Comparison of ENCODE assay signal across 1 cellular context in genomic region chr11:78139422-78140391, GRCh38.
TF ChIP-seq lines count a peak whose summit lies in the region.

ALG8 (minus strand) TSS chr11:78139626; CDS start chr11:78139588, 38 bp downstream.

TF ChIP-seq in HepG2, 621 proteins besides CTCF, POLR2A, EP300 and RAD21 (continued from another document and continues in another):
- TF ChIP-seq ZNF318 (CRISPR knock-in tag; IDR thresholded peaks at IDR 0.05) (no peak), CHD4 (IDR thresholded peaks at IDR 0.05; ENCODE audit: borderline replicate concordance, low read length) (no peak), STAT6 (CRISPR knock-in tag; IDR thresholded peaks at IDR 0.05; ENCODE audit: borderline replicate concordance) (peak; percentile 70; the same call in 1 of the 2 replicates), DRAP1 (CRISPR knock-in tag; IDR thresholded peaks at IDR 0.05) (peak; percentile 96), DR1 (CRISPR knock-in tag; IDR thresholded peaks at IDR 0.05) (peak; percentile 90), ARID4A (CRISPR knock-in tag; IDR thresholded peaks at IDR 0.05; ENCODE audit: borderline replicate concordance) (peak; percentile 97), GATAD2A (CRISPR knock-in tag; IDR thresholded peaks at IDR 0.05) (peak; percentile 64), ZBTB40 (IDR thresholded peaks at IDR 0.05) (no peak), ZBTB40 (CRISPR knock-in tag; IDR thresholded peaks at IDR 0.05) (peak; percentile 86), ZNF639 (CRISPR knock-in tag; conservative IDR thresholded peaks at IDR 0.05) (peak; percentile 38; the same call in 1 of the 2 replicates), FOXA1 (IDR thresholded peaks at IDR 0.05) (no peak), FOXA1 (CRISPR knock-in tag; IDR thresholded peaks at IDR 0.05) (peak; percentile 59), ZNF136 (CRISPR knock-in tag; IDR thresholded peaks at IDR 0.05; ENCODE audit: low read depth) (no peak), MYPOP (CRISPR knock-in tag; IDR thresholded peaks at IDR 0.05) (peak; percentile 76; the same call in 1 of the 2 replicates), MXI1 (IDR thresholded peaks at IDR 0.05; ENCODE audit: borderline replicate concordance, low read depth, low read length) (peak; percentile 97), ZNF570 (CRISPR knock-in tag; IDR thresholded peaks at IDR 0.05; ENCODE audit: borderline replicate concordance) (no peak), CSRNP2 (CRISPR knock-in tag; conservative IDR thresholded peaks at IDR 0.05; ENCODE audit: low read depth) (0 out of 2 replicates have a peak, but pooled peaks have one; percentile 52), ZNF605 (CRISPR knock-in tag; IDR thresholded peaks at IDR 0.05) (peak; percentile 93)
